ENCODE assay signal across 15 cellular contexts in the genomic region with DNA sequence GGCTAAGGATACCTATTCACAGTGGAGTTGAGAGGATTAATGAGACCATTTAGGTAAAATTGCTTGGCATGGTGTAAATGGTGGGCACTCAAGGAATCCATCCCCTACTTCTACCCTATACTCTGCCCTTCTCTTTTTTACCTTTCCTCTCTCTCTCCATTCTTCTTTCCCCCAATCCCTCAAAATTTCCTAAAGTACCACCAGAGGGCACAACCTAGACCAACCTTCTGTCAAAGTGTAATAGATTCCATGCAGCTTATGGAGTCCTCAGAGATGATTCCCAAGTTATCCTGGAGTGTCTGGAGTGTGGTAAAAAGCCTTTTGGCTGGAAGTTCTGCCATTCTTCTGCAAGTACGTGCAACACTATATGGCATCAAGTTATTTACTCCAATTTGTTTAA. TPM values are rescaled to one million over a fixed set of nuclear protein-coding genes. Genes with fewer than 3 reads are reported as not detected.
DNase-seq lines count a peak whose midpoint lies in the region; ATAC-seq and TF ChIP-seq lines count a peak whose summit lies in the region.
"Had no signal": no experiment of that assay in that cellular context is flagged by ENCODE, and none has a peak within 500 bp of the region (broad histone marks: within the 10 kb centered on the region; RNA-seq: fewer than 3 reads in every experiment).

No MANE protein-coding gene starts in this region.

- 75 to 97% (median 80%) methylated on average over 1 of the region's 1 CpG for WGBS in spleen, 5 donors

- H3K4me1 ChIP-seq in spleen, result peaks cover 0 to 3% (median 0%) of the 10 kb centered on the region in 6 donors

- no peak for TF ChIP-seq POLR2A in spleen (IDR thresholded peaks at IDR 0.05)

- intact Hi-C loops in left colon (cut with DNase I, micrococcal nuclease), result no loop called here
- intact Hi-C loops in spleen (cut with DNase I; ENCODE audit: low total_unique reads), result no loop called here

- no peaks in the 10 kb centered on the region for H3K9me3 ChIP-seq in spleen

- ATAC-seq in left colon (peak; percentile 36), HG03139 (IDR thresholded peaks at IDR 0.05; ENCODE audit: unreplicated experiment) (no peak), GM18870 (IDR thresholded peaks at IDR 0.05; ENCODE audit: unreplicated experiment) (no peak)
- ATAC-seq: activated T-helper 17 cell treated with anti-CD3 and anti-CD28 coated beads, Interleukin-2, amount 50 U/mL, for 72 hours; stimulated activated memory B cell treated with anti-CD40 and anti-IgM and Interleukin-4, amounts not matched to agents 10 μg/mL and 1 μg/mL and 100 μg/mL, for 72 hours had no signal

- H3K27me3 ChIP-seq in spleen (replicated peaks in 1 of 7), result no peaks in the 10 kb centered on the region

- H3K27ac ChIP-seq in spleen, result no peak overlapping the region
- H3K27ac ChIP-seq: HL-60 had no signal

- no peak overlapping the region for H3K4me3 ChIP-seq in astrocyte of the cerebellum (ENCODE audit: low read depth, low read length)
- H3K4me3 ChIP-seq in spleen, result no peak overlapping the region

- DNase-seq in AG09319 (ENCODE audit: extremely low read depth, low read depth) (no peak), HT-29 (ENCODE audit: low spot score) (peak; percentile 15), astrocyte of the cerebellum (ENCODE audit: low read depth) (no peak), left colon (no peak), T1000 (lab: John Stamatoyannopoulos, UW) (no peak), spleen (no peak)
- DNase-seq: activated CD4-positive, alpha-beta T cell treated with anti-CD3 and anti-CD28 coated beads, Interleukin-2, amount 50 U/mL, for 48 hours; C1 segment of cervical spinal cord; stimulated activated CD4-positive, alpha-beta T cell treated with anti-CD3 and anti-CD28 coated beads, Interleukin-4, amount 100 ng/mL, for 4 hours had no signal

- H3K36me3 ChIP-seq in spleen, result no peaks in the 10 kb centered on the region

- in situ Hi-C loops in astrocyte of the cerebellum (cut with HindIII; ENCODE audit: low sequenced_read_pairs), result no loop called here

- TF ChIP-seq CTCF in AG09319 (IDR thresholded peaks at IDR 0.05; ENCODE audit: low read depth, low read length) (peak; percentile 24), astrocyte of the cerebellum (IDR thresholded peaks at IDR 0.05; ENCODE audit: low read depth, low read length, missing control alignments) (peak; percentile 28), spleen (IDR thresholded peaks at IDR 0.05 in 8 of 11, conservative IDR thresholded peaks at IDR 0.05 in 3 of 11) (no peak)

RNA-seq across cellular contexts. Expression of gene CCDC195, which starts 33.0 kb away (rescaled TPM):
- total RNA-seq in HT-29 (2014; rRNA removed; shearing (Covaris generic)), result not detected in 2 replicates
- total RNA-seq in left colon (not detected), spleen (not detected)
- polyA plus RNA-seq in spleen, result not detected
- total RNA-seq: activated T-helper 17 cell treated with anti-CD3 and anti-CD28 coated beads, Interleukin-2, amount 50 U/mL, for 72 hours; frontal cortex had no signal

Comparison
In these comparisons a context has a peak if more than half of its experiments do, and no peak if none do; other contexts are left out.
1. CTCF ChIP-seq: peak in AG09319 (single experiment) and astrocyte of the cerebellum (single experiment); none in spleen (0 of 11).